8 cellular contexts compared by ENCODE assay signal in genomic region chr5:159286420-159287035, GRCh38. TPM values are rescaled to one million over a fixed set of nuclear protein-coding genes. Genes with fewer than 3 reads are reported as not detected.
DNase-seq lines count a peak whose midpoint lies in the region; ATAC-seq, FAIRE-seq and TF ChIP-seq lines count a peak whose summit lies in the region.

No MANE protein-coding gene starts in this region.

- H3K27me3 Mint-ChIP-seq in chondrocyte (ENCODE audit: low read depth): no peaks in the 10 kb centered on the region
- H3K27me3 Mint-ChIP-seq in activated CD4-positive, alpha-beta memory T cell treated with anti-CD3 and anti-CD28 coated beads, Interleukin-2, amount 10 ng/mL, durations not matched to agents 7 days and 5 days: no peaks in the 10 kb centered on the region

- H3K27ac ChIP-seq in 22Rv1 (no peak overlapping the region), lower lobe of right lung (no peak overlapping the region)

- peaks cover 31% of the 10 kb centered on the region for H3K36me3 ChIP-seq in lower lobe of right lung

- DNase-seq in NCI-H524 treated with DMSO at 0.1 percent for 48 hours (lab: John Stamatoyannopoulos, UW): peak; percentile 23
- DNase-seq in chondrocyte (ENCODE audit: low spot score): no peak
- no peak for DNase-seq in lower lobe of right lung
- DNase-seq in occipital lobe (lab: John Stamatoyannopoulos, UW): no peak
- no peak for DNase-seq in activated T-cell treated with anti-CD3 and anti-CD28 coated beads for 4 hours
- no peak for DNase-seq in activated CD4-positive, alpha-beta memory T cell treated with anti-CD3 and anti-CD28 coated beads, Interleukin-2, amount 10 ng/mL, durations not matched to agents 7 days and 5 days

- POLR2A ChIA-PET in activated CD4-positive, alpha-beta memory T cell treated with anti-CD3 and anti-CD28 coated beads, Interleukin-2, amount 10 ng/mL, durations not matched to agents 7 days and 5 days (lab: Charles Lee): interaction anchor here (0.7 to 1.4 kb wide), 3 partner anchors 12 to 723 kb away, joined by 3 to 4 read pairs (median 3); partner anchors contain the start of gene TTC1

- FAIRE-seq in G401.6 (lab: Jason Lieb, UNC): peak; percentile 13

- H3K4me1 Mint-ChIP-seq in chondrocyte (ENCODE audit: low read depth): no peaks in the 10 kb centered on the region
- H3K4me1 Mint-ChIP-seq in activated CD4-positive, alpha-beta memory T cell treated with anti-CD3 and anti-CD28 coated beads, Interleukin-2, amount 10 ng/mL, durations not matched to agents 7 days and 5 days: no peaks in the 10 kb centered on the region

- no peaks in the 10 kb centered on the region for H3K4me1 ChIP-seq in lower lobe of right lung

- CTCF ChIA-PET in activated CD4-positive, alpha-beta memory T cell treated with anti-CD3 and anti-CD28 coated beads, Interleukin-2, amount 10 ng/mL, durations not matched to agents 7 days and 5 days (lab: Charles Lee): interaction anchor here (0.6 to 4.5 kb wide), 15 partner anchors 13 to 1058 kb away, joined by 3 to 29 read pairs (median 4); no protein-coding TSS in a partner anchor

- peak in 1 of 2 donors; percentile 68 for ATAC-seq in lower lobe of right lung

- no peak overlapping the region for H3K4me3 Mint-ChIP-seq in chondrocyte (ENCODE audit: unreplicated experiment)
- H3K4me3 Mint-ChIP-seq in activated CD4-positive, alpha-beta memory T cell treated with anti-CD3 and anti-CD28 coated beads, Interleukin-2, amount 10 ng/mL, durations not matched to agents 7 days and 5 days: no peak overlapping the region

- peaks cover 7% of the 10 kb centered on the region for H3K36me3 Mint-ChIP-seq in chondrocyte (ENCODE audit: low read depth)
- H3K36me3 Mint-ChIP-seq in activated CD4-positive, alpha-beta memory T cell treated with anti-CD3 and anti-CD28 coated beads, Interleukin-2, amount 10 ng/mL, durations not matched to agents 7 days and 5 days (ENCODE audit: low read depth): peaks cover 11% of the 10 kb centered on the region

- intact Hi-C loops in lower lobe of right lung (cut with DNase I): no loop called here

- TF ChIP-seq CTCF in 22Rv1 (IDR thresholded peaks at IDR 0.05) (peak; percentile 65), chondrocyte (IDR thresholded peaks at IDR 0.05) (peak; percentile 78), lower lobe of right lung (IDR thresholded peaks at IDR 0.05) (peak; percentile 42)

- no peak overlapping the region for H3K27ac Mint-ChIP-seq in chondrocyte (ENCODE audit: unreplicated experiment)
- H3K27ac Mint-ChIP-seq in activated CD4-positive, alpha-beta memory T cell treated with anti-CD3 and anti-CD28 coated beads, Interleukin-2, amount 10 ng/mL, durations not matched to agents 7 days and 5 days: no peak overlapping the region

- H3K27me3 ChIP-seq in lower lobe of right lung (ENCODE audit: low read depth): no peaks in the 10 kb centered on the region

- no peak overlapping the region for H3K4me3 ChIP-seq in lower lobe of right lung

- no peaks in the 10 kb centered on the region for H3K9me3 ChIP-seq in lower lobe of right lung

- peaks cover 3% of the 10 kb centered on the region for H3K9me3 Mint-ChIP-seq in chondrocyte (ENCODE audit: low read depth)
- H3K9me3 Mint-ChIP-seq in activated CD4-positive, alpha-beta memory T cell treated with anti-CD3 and anti-CD28 coated beads, Interleukin-2, amount 10 ng/mL, durations not matched to agents 7 days and 5 days: no peaks in the 10 kb centered on the region

RNA-seq across cellular contexts. Expression of gene UBLCP1, which starts 23.4 kb away (rescaled TPM):
- total RNA-seq in chondrocyte (31.7 to 35.5 TPM (median 33.2 TPM) in 3 replicates), lower lobe of right lung (28.9 TPM), occipital lobe (14.0 TPM)
- 10 to 100 TPM; 27.8 to 31.0 TPM for total RNA-seq in activated CD4-positive, alpha-beta memory T cell treated with anti-CD3 and anti-CD28 coated beads, Interleukin-2, amount 10 ng/mL, durations not matched to agents 7 days and 5 days

RNA-seq across cellular contexts. Expression of gene IL12B, which starts 43.8 kb away (rescaled TPM):
- total RNA-seq in chondrocyte (not detected in 3 replicates), lower lobe of right lung (not detected), occipital lobe (not detected)
- under 1 TPM in 1 of 2 experiments, not detected in 1; 0.08 TPM for total RNA-seq in activated CD4-positive, alpha-beta memory T cell treated with anti-CD3 and anti-CD28 coated beads, Interleukin-2, amount 10 ng/mL, durations not matched to agents 7 days and 5 days
